In the genomic region with DNA sequence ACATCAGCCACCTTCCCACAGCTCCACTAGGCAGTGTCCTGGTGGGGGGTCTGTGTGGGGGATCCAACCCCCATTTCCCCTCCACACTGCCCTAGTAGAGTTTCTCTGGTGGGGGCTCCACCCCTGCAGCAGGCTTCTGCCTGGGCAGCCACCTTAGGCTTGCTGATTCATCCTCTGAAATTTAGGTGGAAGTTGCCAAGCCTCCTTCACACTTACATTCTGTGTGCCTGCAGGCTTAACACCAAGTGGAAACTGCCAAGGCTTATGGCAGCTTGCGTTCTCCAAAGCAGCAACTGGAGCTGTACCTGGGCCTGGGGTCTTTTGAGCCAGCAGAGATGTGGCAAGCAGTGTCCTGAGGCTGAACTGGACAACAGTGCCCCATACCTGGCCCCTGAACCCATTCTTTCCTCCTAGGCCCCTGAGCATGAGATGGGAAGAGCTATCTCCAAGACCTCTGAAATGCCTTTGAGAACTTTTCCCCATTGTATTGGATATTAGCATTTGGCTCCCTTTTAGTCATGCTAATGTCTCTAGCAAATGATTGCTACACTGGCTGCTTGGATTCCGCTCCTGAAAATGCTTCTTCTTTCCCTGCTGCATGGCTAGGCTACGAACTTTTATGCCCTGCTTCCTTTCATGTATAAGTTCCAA, we compare ENCODE assay signal across 30 cellular contexts. TPM values are rescaled to one million over a fixed set of nuclear protein-coding genes. Genes with fewer than 3 reads are reported as not detected.
"Had no signal": no experiment of that assay in that cellular context is flagged by ENCODE, and none has a peak within 500 bp of the region (broad histone marks: within the 10 kb centered on the region; RNA-seq: fewer than 3 reads in every experiment).

No MANE protein-coding gene starts in this region.

- DNase-seq: activated CD4-positive, alpha-beta T cell treated with anti-CD3 and anti-CD28 coated beads, Interleukin-2, amount 10 ng/mL, durations not matched to agents 7 days and 5 days; activated CD4-positive, CD25-positive, alpha-beta regulatory T cell treated with anti-CD3 and anti-CD28 coated beads, Interleukin-2, amount 50 U/mL, for 72 hours; activated CD8-positive, alpha-beta memory T cell treated with anti-CD3 and anti-CD28 coated beads, Interleukin-2, amount 10 ng/mL, durations not matched to agents 7 days and 5 days; activated CD8-positive, alpha-beta T cell treated with anti-CD3 and anti-CD28 coated beads for 36 hours; activated effector memory CD4-positive, alpha-beta T cell treated with anti-CD3 and anti-CD28 coated beads, Interleukin-2, amount 50 U/mL, for 16 hours; activated naive CD4-positive, alpha-beta T cell treated with anti-CD3 and anti-CD28 coated beads, Interleukin-2, amount 10 ng/mL, durations not matched to agents 7 days and 5 days; activated T-cell treated with anti-CD3 and anti-CD28 coated beads for 4 hours; anterior cingulate cortex; body of pancreas; central memory CD4-positive, alpha-beta T cell; dermis blood vessel endothelial cell; effector memory CD8-positive, alpha-beta T cell; heart left ventricle; left colon; naive B cell; occipital lobe; sigmoid colon; stimulated activated CD4-positive, alpha-beta T cell treated with anti-CD3 and anti-CD28 coated beads, Interleukin-15, amount 100 ng/mL, for 24 hours; stomach; transverse colon; WERI-Rb-1 had no signal

- H3K27ac Mint-ChIP-seq: activated CD4-positive, alpha-beta T cell treated with anti-CD3 and anti-CD28 coated beads, Interleukin-2, amount 10 ng/mL, durations not matched to agents 7 days and 5 days; activated CD8-positive, alpha-beta memory T cell treated with anti-CD3 and anti-CD28 coated beads, Interleukin-2, amount 10 ng/mL, durations not matched to agents 7 days and 5 days; activated CD8-positive, alpha-beta T cell treated with anti-CD3 and anti-CD28 coated beads for 36 hours; activated naive CD4-positive, alpha-beta T cell treated with anti-CD3 and anti-CD28 coated beads, Interleukin-2, amount 10 ng/mL, durations not matched to agents 7 days and 5 days; effector memory CD8-positive, alpha-beta T cell; naive B cell; stimulated activated memory B cell treated with anti-CD40 and anti-IgM and Interleukin-4, amounts not matched to agents 10 μg/mL and 1 μg/mL and 100 μg/mL, for 72 hours; T-helper 2 cell treated with Interferon-gamma antibody and Interleukin-4, amounts not matched to agents 5 μg/mL and 100 μg/mL, for 36 hours had no signal

- H3K27me3 ChIP-seq: body of pancreas, sigmoid colon had no signal

- H3K4me3 ChIP-seq: body of pancreas, heart left ventricle, sigmoid colon, smooth muscle cell, stomach, suprapubic skin, transverse colon had no signal

- H3K27ac ChIP-seq: body of pancreas, epithelial cell of prostate, heart left ventricle, sigmoid colon, suprapubic skin, transverse colon, WERI-Rb-1 had no signal

- H3K9me3 ChIP-seq: body of pancreas, sigmoid colon, suprapubic skin had no signal

- ATAC-seq: activated CD8-positive, alpha-beta memory T cell treated with anti-CD3 and anti-CD28 coated beads, Interleukin-2, amount 10 ng/mL, durations not matched to agents 7 days and 5 days; activated CD8-positive, alpha-beta T cell treated with anti-CD3 and anti-CD28 coated beads for 36 hours; body of pancreas; effector memory CD8-positive, alpha-beta T cell; heart left ventricle; left colon; stimulated activated memory B cell treated with anti-CD40 and anti-IgM and Interleukin-4, amounts not matched to agents 10 μg/mL and 1 μg/mL and 100 μg/mL, for 72 hours had no signal

- H3K4me3 Mint-ChIP-seq: activated CD4-positive, alpha-beta T cell treated with anti-CD3 and anti-CD28 coated beads, Interleukin-2, amount 10 ng/mL, durations not matched to agents 7 days and 5 days; activated CD8-positive, alpha-beta memory T cell treated with anti-CD3 and anti-CD28 coated beads, Interleukin-2, amount 10 ng/mL, durations not matched to agents 7 days and 5 days; activated CD8-positive, alpha-beta T cell treated with anti-CD3 and anti-CD28 coated beads for 36 hours; activated naive CD4-positive, alpha-beta T cell treated with anti-CD3 and anti-CD28 coated beads, Interleukin-2, amount 10 ng/mL, durations not matched to agents 7 days and 5 days; effector memory CD8-positive, alpha-beta T cell; naive B cell; stimulated activated memory B cell treated with anti-CD40 and anti-IgM and Interleukin-4, amounts not matched to agents 10 μg/mL and 1 μg/mL and 100 μg/mL, for 72 hours; T-helper 2 cell treated with Interferon-gamma antibody and Interleukin-4, amounts not matched to agents 5 μg/mL and 100 μg/mL, for 36 hours had no signal

- H3K36me3 ChIP-seq: heart left ventricle, sigmoid colon, stomach, suprapubic skin, transverse colon, WERI-Rb-1 had no signal

- H3K4me2 ChIP-seq: smooth muscle cell had no signal

RNA-seq across cellular contexts. Expression of gene CPN2, which starts 32.5 kb away (rescaled TPM):
- total RNA-seq: activated CD4-positive, alpha-beta T cell treated with anti-CD3 and anti-CD28 coated beads, Interleukin-2, amount 10 ng/mL, durations not matched to agents 7 days and 5 days; activated CD8-positive, alpha-beta memory T cell treated with anti-CD3 and anti-CD28 coated beads, Interleukin-2, amount 10 ng/mL, durations not matched to agents 7 days and 5 days; activated CD8-positive, alpha-beta T cell treated with anti-CD3 and anti-CD28 coated beads for 36 hours; body of pancreas; dermis blood vessel endothelial cell; fibroblast of villous mesenchyme; left colon; occipital lobe; sigmoid colon; stomach; suprapubic skin had no signal
- polyA plus RNA-seq: keratinocyte, neural cell, smooth muscle cell, stomach had no signal

RNA-seq across cellular contexts. Expression of gene LRRC15, which starts 50.9 kb away (rescaled TPM):
- total RNA-seq: activated CD4-positive, alpha-beta T cell treated with anti-CD3 and anti-CD28 coated beads, Interleukin-2, amount 10 ng/mL, durations not matched to agents 7 days and 5 days; activated CD8-positive, alpha-beta memory T cell treated with anti-CD3 and anti-CD28 coated beads, Interleukin-2, amount 10 ng/mL, durations not matched to agents 7 days and 5 days; activated CD8-positive, alpha-beta T cell treated with anti-CD3 and anti-CD28 coated beads for 36 hours; occipital lobe; renal cortical epithelial cell had no signal
- polyA plus RNA-seq: keratinocyte, neural cell had no signal
